In the genomic region with DNA sequence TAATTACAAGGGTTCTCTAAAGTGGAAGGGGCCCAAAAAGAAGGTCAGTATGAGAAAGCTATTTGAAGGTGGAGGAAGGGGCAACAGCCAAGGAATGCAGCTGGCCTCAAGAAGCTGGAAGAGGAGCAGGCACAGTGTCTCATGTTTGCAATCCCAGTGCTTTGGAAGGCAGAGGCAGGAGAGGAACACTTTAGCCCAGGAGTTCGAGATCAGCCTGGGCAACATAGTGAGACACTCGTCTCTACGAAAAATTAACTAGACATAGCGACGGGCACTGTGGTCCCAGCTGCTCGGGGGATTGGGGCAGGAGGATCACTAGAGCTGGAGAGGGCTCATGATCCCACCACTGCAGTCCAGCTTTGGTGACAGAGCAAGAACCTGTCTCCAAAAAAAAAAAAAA, we compare ENCODE assay signal across 8 cellular contexts. TPM values are rescaled to one million over a fixed set of nuclear protein-coding genes. Genes with fewer than 3 reads are reported as not detected.
DNase-seq lines count a peak whose midpoint lies in the region; ATAC-seq lines count a peak whose summit lies in the region.

No MANE protein-coding gene starts in this region.

- POLR2A ChIA-PET in activated CD4-positive, alpha-beta T cell treated with anti-CD3 and anti-CD28 coated beads for 36 hours (lab: Charles Lee): interaction anchor here (0.7 kb wide), 1 partner anchor 457 kb away, joined by 3 read pairs; no protein-coding TSS in a partner anchor
- POLR2A ChIA-PET in activated CD4-positive, alpha-beta memory T cell treated with anti-CD3 and anti-CD28 coated beads, Interleukin-2, amount 10 ng/mL, durations not matched to agents 7 days and 5 days (lab: Charles Lee): interaction anchor here (0.7 to 3.7 kb wide), 9 partner anchors 14 to 707 kb away, joined by 3 to 25 read pairs (median 4); partner anchors contain the start of genes ALG11 and INTS6

- H3K27ac Mint-ChIP-seq in activated CD4-positive, alpha-beta T cell treated with anti-CD3 and anti-CD28 coated beads for 36 hours: peak overlapping the region; percentile 72
- H3K27ac Mint-ChIP-seq in activated CD4-positive, alpha-beta memory T cell treated with anti-CD3 and anti-CD28 coated beads, Interleukin-2, amount 10 ng/mL, durations not matched to agents 7 days and 5 days: peak overlapping the region; percentile 76
- H3K27ac Mint-ChIP-seq in immature natural killer cell: peak overlapping the region; percentile 4 to 91 (median 84)
- H3K27ac Mint-ChIP-seq in stimulated activated naive B cell treated with anti-CD40 and anti-IgM and Interleukin-4, amounts not matched to agents 10 μg/mL and 1 μg/mL and 100 μg/mL, for 72 hours: peak overlapping the region; percentile 93

- peaks cover 30% of the 10 kb centered on the region for H3K4me1 Mint-ChIP-seq in activated CD4-positive, alpha-beta T cell treated with anti-CD3 and anti-CD28 coated beads for 36 hours
- H3K4me1 Mint-ChIP-seq in activated CD4-positive, alpha-beta memory T cell treated with anti-CD3 and anti-CD28 coated beads, Interleukin-2, amount 10 ng/mL, durations not matched to agents 7 days and 5 days: peaks cover 53% of the 10 kb centered on the region
- peaks cover 31 to 39% of the 10 kb centered on the region in 2 donors for H3K4me1 Mint-ChIP-seq in immature natural killer cell
- H3K4me1 Mint-ChIP-seq in stimulated activated naive B cell treated with anti-CD40 and anti-IgM and Interleukin-4, amounts not matched to agents 10 μg/mL and 1 μg/mL and 100 μg/mL, for 72 hours: peaks cover 26 to 66% of the 10 kb centered on the region in 2 donors

- ATAC-seq in activated CD4-positive, alpha-beta T cell treated with anti-CD3 and anti-CD28 coated beads for 36 hours: no peak
- no peak for ATAC-seq in stimulated activated naive B cell treated with anti-CD40 and anti-IgM and Interleukin-4, amounts not matched to agents 10 μg/mL and 1 μg/mL and 100 μg/mL, for 72 hours (replicated peaks)

- peaks cover 7% of the 10 kb centered on the region for H3K27me3 ChIP-seq in H7 (ENCODE audit: control insufficient read depth, insufficient read depth, low read length)

- DNase-seq in activated CD4-positive, alpha-beta T cell treated with anti-CD3 and anti-CD28 coated beads for 36 hours: no peak
- DNase-seq in activated CD4-positive, alpha-beta T cell treated with anti-CD3 and anti-CD28 coated beads, Interleukin-2, amount 50 U/mL, for 48 hours: no peak
- DNase-seq in activated CD4-positive, alpha-beta memory T cell treated with anti-CD3 and anti-CD28 coated beads, Interleukin-2, amount 10 ng/mL, durations not matched to agents 7 days and 5 days: no peak
- no peak for DNase-seq in immature natural killer cell
- no peak for DNase-seq in stimulated activated naive B cell treated with anti-CD40 and anti-IgM and Interleukin-4, amounts not matched to agents 10 μg/mL and 1 μg/mL and 100 μg/mL, for 72 hours
- DNase-seq in H7: no peak
- no peak for DNase-seq in SIG-M5 treated with dmso at 0.1 percent for 504 hours (lab: John Stamatoyannopoulos, UW; ENCODE audit: unreplicated experiment)
- DNase-seq in NCI-H146 (lab: John Stamatoyannopoulos, UW): no peak

- H3K36me3 Mint-ChIP-seq in activated CD4-positive, alpha-beta T cell treated with anti-CD3 and anti-CD28 coated beads for 36 hours (ENCODE audit: low read depth): no peaks in the 10 kb centered on the region
- H3K36me3 Mint-ChIP-seq in activated CD4-positive, alpha-beta memory T cell treated with anti-CD3 and anti-CD28 coated beads, Interleukin-2, amount 10 ng/mL, durations not matched to agents 7 days and 5 days (ENCODE audit: low read depth): peaks cover 4% of the 10 kb centered on the region
- H3K36me3 Mint-ChIP-seq in immature natural killer cell: peaks cover 0 to 3% (median 3%) of the 10 kb centered on the region in 3 donors
- peaks cover 11 to 20% of the 10 kb centered on the region in 2 donors for H3K36me3 Mint-ChIP-seq in stimulated activated naive B cell treated with anti-CD40 and anti-IgM and Interleukin-4, amounts not matched to agents 10 μg/mL and 1 μg/mL and 100 μg/mL, for 72 hours

- intact Hi-C loops in activated CD4-positive, alpha-beta T cell treated with anti-CD3 and anti-CD28 coated beads for 36 hours (cut with DNase I, micrococcal nuclease): no loop called here

- H3K4me3 ChIP-seq in H7 (ENCODE audit: insufficient read depth, low read depth, low read length): no peak overlapping the region

- peak overlapping the region; percentile 78 for H3K4me3 Mint-ChIP-seq in activated CD4-positive, alpha-beta T cell treated with anti-CD3 and anti-CD28 coated beads for 36 hours
- H3K4me3 Mint-ChIP-seq in activated CD4-positive, alpha-beta memory T cell treated with anti-CD3 and anti-CD28 coated beads, Interleukin-2, amount 10 ng/mL, durations not matched to agents 7 days and 5 days: peak overlapping the region; percentile 80
- peak overlapping the region; percentile 87 to 98 (median 92) for H3K4me3 Mint-ChIP-seq in immature natural killer cell
- H3K4me3 Mint-ChIP-seq in stimulated activated naive B cell treated with anti-CD40 and anti-IgM and Interleukin-4, amounts not matched to agents 10 μg/mL and 1 μg/mL and 100 μg/mL, for 72 hours: peak overlapping the region; percentile 83 to 87

- CTCF ChIA-PET in activated CD4-positive, alpha-beta T cell treated with anti-CD3 and anti-CD28 coated beads for 36 hours (lab: Charles Lee): interaction anchor here (1.3 kb wide), 1 partner anchor 29 kb away, joined by 4 read pairs; no protein-coding TSS in a partner anchor
- CTCF ChIA-PET in activated CD4-positive, alpha-beta memory T cell treated with anti-CD3 and anti-CD28 coated beads, Interleukin-2, amount 10 ng/mL, durations not matched to agents 7 days and 5 days (lab: Charles Lee): interaction anchor here (0.9 to 2.2 kb wide), 7 partner anchors 10 to 290 kb away, joined by 3 to 12 read pairs (median 4); partner anchors contain the start of genes NEK5 and VPS36

- H3K9me3 Mint-ChIP-seq in activated CD4-positive, alpha-beta T cell treated with anti-CD3 and anti-CD28 coated beads for 36 hours (ENCODE audit: low read depth): no peaks in the 10 kb centered on the region
- no peaks in the 10 kb centered on the region for H3K9me3 Mint-ChIP-seq in activated CD4-positive, alpha-beta memory T cell treated with anti-CD3 and anti-CD28 coated beads, Interleukin-2, amount 10 ng/mL, durations not matched to agents 7 days and 5 days
- H3K9me3 Mint-ChIP-seq in immature natural killer cell: peaks cover 0 to 2% (median 0%) of the 10 kb centered on the region in 6 donors
- peaks cover 0 to 3% of the 10 kb centered on the region in 2 donors for H3K9me3 Mint-ChIP-seq in stimulated activated naive B cell treated with anti-CD40 and anti-IgM and Interleukin-4, amounts not matched to agents 10 μg/mL and 1 μg/mL and 100 μg/mL, for 72 hours

- no peaks in the 10 kb centered on the region for H3K36me3 ChIP-seq in H7 (replicated peaks; ENCODE audit: control insufficient read depth, insufficient read depth, low read length)

- no peaks in the 10 kb centered on the region for H3K27me3 Mint-ChIP-seq in activated CD4-positive, alpha-beta T cell treated with anti-CD3 and anti-CD28 coated beads for 36 hours
- peaks cover 4% of the 10 kb centered on the region for H3K27me3 Mint-ChIP-seq in activated CD4-positive, alpha-beta memory T cell treated with anti-CD3 and anti-CD28 coated beads, Interleukin-2, amount 10 ng/mL, durations not matched to agents 7 days and 5 days
- H3K27me3 Mint-ChIP-seq in immature natural killer cell (ENCODE audit: low read depth in 3 of 3): peaks cover 2 to 21% (median 7%) of the 10 kb centered on the region in 3 donors
- H3K27me3 Mint-ChIP-seq in stimulated activated naive B cell treated with anti-CD40 and anti-IgM and Interleukin-4, amounts not matched to agents 10 μg/mL and 1 μg/mL and 100 μg/mL, for 72 hours: no peaks in the 10 kb centered on the region

RNA-seq across cellular contexts. Expression of gene NEK3, which starts 0.7 kb away (rescaled TPM):
- 10 to 100 TPM; 10.5 to 12.0 TPM for total RNA-seq in activated CD4-positive, alpha-beta T cell treated with anti-CD3 and anti-CD28 coated beads for 36 hours
- total RNA-seq in activated CD4-positive, alpha-beta memory T cell treated with anti-CD3 and anti-CD28 coated beads, Interleukin-2, amount 10 ng/mL, durations not matched to agents 7 days and 5 days: 10 to 100 TPM in 1 of 2 experiments, 1 to 10 TPM in 1; 8.1 to 12.9 TPM
- 1 to 10 TPM; 1.6 to 3.6 (median 3.2) TPM for polyA plus RNA-seq in immature natural killer cell
- 27.0 and 39.2 TPM in 2 replicates for total RNA-seq in H7 (2014; rRNA removed; shearing (Covaris generic))

RNA-seq across cellular contexts. Expression of gene NEK5, which starts 31.2 kb away (rescaled TPM):
- total RNA-seq in activated CD4-positive, alpha-beta T cell treated with anti-CD3 and anti-CD28 coated beads for 36 hours: under 1 TPM; 0.16 to 0.44 TPM
- total RNA-seq in activated CD4-positive, alpha-beta memory T cell treated with anti-CD3 and anti-CD28 coated beads, Interleukin-2, amount 10 ng/mL, durations not matched to agents 7 days and 5 days: not detected
- polyA plus RNA-seq in immature natural killer cell: under 1 TPM in 1 of 3 donors, not detected in 2; 0.07 TPM
- 0.28 TPM in 1 of 2 replicates, not detected in the other for total RNA-seq in H7 (2014; rRNA removed; shearing (Covaris generic))
